In the genomic region with DNA sequence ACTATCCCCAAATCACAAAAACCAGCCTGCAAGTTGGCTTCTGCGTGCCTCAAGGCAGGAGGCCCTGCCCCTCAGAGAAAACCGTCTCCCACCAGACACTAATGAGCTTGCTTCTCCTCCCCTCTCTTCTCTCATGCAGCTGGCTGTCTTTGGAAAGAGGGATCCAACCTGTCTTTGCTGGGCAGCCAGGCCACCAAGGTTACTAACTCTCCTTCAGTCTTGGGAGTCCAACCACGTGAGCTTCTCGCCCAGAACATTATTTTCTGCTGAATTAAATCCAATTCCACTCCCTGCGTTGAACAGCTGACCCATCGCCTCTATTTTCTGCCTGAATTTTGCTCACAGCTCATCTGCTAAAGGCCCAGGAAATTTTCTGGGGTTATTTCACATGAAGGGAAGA, we compare ENCODE assay signal across 32 cellular contexts.
"Had no signal": no experiment of that assay in that cellular context is flagged by ENCODE, and none has a peak within 500 bp of the region (broad histone marks: within the 10 kb centered on the region; RNA-seq: fewer than 3 reads in every experiment).

No MANE protein-coding gene starts in this region.

- H3K36me3 ChIP-seq: ascending aorta, brain microvascular endothelial cell, gastrocnemius medialis, WERI-Rb-1 had no signal

- ATAC-seq: activated CD4-positive, CD25-positive, alpha-beta regulatory T cell treated with anti-CD3 and anti-CD28 coated beads, Interleukin-2, amount 50 U/mL, for 24 hours; activated CD8-positive, alpha-beta memory T cell treated with anti-CD3 and anti-CD28 coated beads, Interleukin-2, amount 10 ng/mL, durations not matched to agents 7 days and 5 days; activated CD8-positive, alpha-beta T cell treated with anti-CD3 and anti-CD28 coated beads for 36 hours; activated naive CD4-positive, alpha-beta T cell treated with anti-CD3 and anti-CD28 coated beads, Interleukin-2, amount 50 U/mL, for 72 hours; activated T-cell treated with anti-CD3 and anti-CD28 coated beads, Interleukin-2, amount 50 U/mL, for 72 hours; esophagus mucosa; foreskin keratinocyte; gastrocnemius medialis; T-helper 17 cell had no signal

- H3K27ac ChIP-seq: ascending aorta, brain microvascular endothelial cell, coronary artery, dorsolateral prefrontal cortex, foreskin keratinocyte, gastrocnemius medialis, WERI-Rb-1 had no signal

- H3K9me3 Mint-ChIP-seq: activated CD8-positive, alpha-beta T cell treated with anti-CD3 and anti-CD28 coated beads for 36 hours; activated naive CD4-positive, alpha-beta T cell treated with anti-CD3 and anti-CD28 coated beads, Interleukin-2, amount 10 ng/mL, durations not matched to agents 7 days and 5 days; activated naive CD4-positive, alpha-beta T cell treated with anti-CD3 and anti-CD28 coated beads, Interleukin-2, amount 50 U/mL, for 72 hours; activated naive CD8-positive, alpha-beta T cell treated with anti-CD3 and anti-CD28 coated beads, Interleukin-2, amount 10 ng/mL, durations not matched to agents 7 days and 5 days; activated T-cell treated with anti-CD3 and anti-CD28 coated beads, Interleukin-2, amount 50 U/mL, for 72 hours; central memory CD8-positive, alpha-beta T cell; dendritic cell treated with granulocyte-macrophage colony-stimulating factor and Interleukin-4, amounts not matched to agents 40 ng/mL and 50 ng/mL, for 4 days; T-helper 2 cell treated with Interferon-gamma antibody and Interleukin-4, amounts not matched to agents 5 μg/mL and 100 μg/mL, for 36 hours had no signal

- H3K9me3 ChIP-seq: ascending aorta, gastrocnemius medialis had no signal

- DNase-seq: activated B cell treated with CpG ODN at 0.5 μM for 24 hours; activated CD4-positive, alpha-beta T cell treated with anti-CD3 and anti-CD28 coated beads for 48 hours; activated CD4-positive, alpha-beta T cell treated with anti-CD3 and anti-CD28 coated beads, Interleukin-2, amount 50 U/mL, for 1 hour; activated CD4-positive, alpha-beta T cell treated with anti-CD3 and anti-CD28 coated beads, Interleukin-2, amount 50 U/mL, for 48 hours; activated CD8-positive, alpha-beta memory T cell treated with anti-CD3 and anti-CD28 coated beads, Interleukin-2, amount 10 ng/mL, durations not matched to agents 7 days and 5 days; activated CD8-positive, alpha-beta memory T cell treated with anti-CD3 and anti-CD28 coated beads, Interleukin-2, amount 50 U/mL, for 4 hours; activated CD8-positive, alpha-beta T cell treated with anti-CD3 and anti-CD28 coated beads for 36 hours; activated gamma-delta T cell; activated naive CD4-positive, alpha-beta T cell; activated naive CD4-positive, alpha-beta T cell treated with anti-CD3 and anti-CD28 coated beads, Interleukin-2, amount 10 ng/mL, durations not matched to agents 7 days and 5 days; activated naive CD8-positive, alpha-beta T cell treated with anti-CD3 and anti-CD28 coated beads, Interleukin-2, amount 10 ng/mL, durations not matched to agents 7 days and 5 days; activated T-cell treated with anti-CD3 and anti-CD28 coated beads, Interleukin-2, amount 50 U/mL, for 1 hour; activated T-cell treated with anti-CD3 and anti-CD28 coated beads, Interleukin-2, amount 50 U/mL, for 72 hours; brain microvascular endothelial cell; dorsolateral prefrontal cortex; effector memory CD4-positive, alpha-beta T cell; endodermal cell; foreskin keratinocyte; gastrocnemius medialis; glutamatergic neuron; T-helper 1 cell; T-helper 17 cell; T1000; WERI-Rb-1 had no signal

- H3K4me3 ChIP-seq: ascending aorta, coronary artery, dorsolateral prefrontal cortex, gastrocnemius medialis had no signal

- H3K4me1 ChIP-seq: ascending aorta, foreskin keratinocyte, gastrocnemius medialis had no signal

- H3K4me1 Mint-ChIP-seq: activated B cell treated with CpG ODN at 0.5 μM for 24 hours; activated CD8-positive, alpha-beta memory T cell treated with anti-CD3 and anti-CD28 coated beads, Interleukin-2, amount 10 ng/mL, durations not matched to agents 7 days and 5 days; activated naive CD4-positive, alpha-beta T cell treated with anti-CD3 and anti-CD28 coated beads, Interleukin-2, amount 10 ng/mL, durations not matched to agents 7 days and 5 days; activated naive CD8-positive, alpha-beta T cell treated with anti-CD3 and anti-CD28 coated beads, Interleukin-2, amount 10 ng/mL, durations not matched to agents 7 days and 5 days; central memory CD8-positive, alpha-beta T cell; T-helper 17 cell had no signal

- H3K27me3 Mint-ChIP-seq: dendritic cell treated with granulocyte-macrophage colony-stimulating factor and Interleukin-4, amounts not matched to agents 40 ng/mL and 50 ng/mL, for 4 days had no signal

- H3K27me3 ChIP-seq: ascending aorta, brain microvascular endothelial cell, gastrocnemius medialis had no signal

- H3K4me3 Mint-ChIP-seq: activated B cell treated with CpG ODN at 0.5 μM for 24 hours; activated CD8-positive, alpha-beta memory T cell treated with anti-CD3 and anti-CD28 coated beads, Interleukin-2, amount 10 ng/mL, durations not matched to agents 7 days and 5 days; activated CD8-positive, alpha-beta T cell treated with anti-CD3 and anti-CD28 coated beads for 36 hours; activated naive CD4-positive, alpha-beta T cell treated with anti-CD3 and anti-CD28 coated beads, Interleukin-2, amount 10 ng/mL, durations not matched to agents 7 days and 5 days; activated naive CD8-positive, alpha-beta T cell treated with anti-CD3 and anti-CD28 coated beads, Interleukin-2, amount 10 ng/mL, durations not matched to agents 7 days and 5 days; activated T-cell treated with anti-CD3 and anti-CD28 coated beads, Interleukin-2, amount 50 U/mL, for 72 hours; central memory CD8-positive, alpha-beta T cell; dendritic cell treated with granulocyte-macrophage colony-stimulating factor and Interleukin-4, amounts not matched to agents 40 ng/mL and 50 ng/mL, for 4 days; endodermal cell; T-helper 17 cell; T-helper 2 cell treated with Interferon-gamma antibody and Interleukin-4, amounts not matched to agents 5 μg/mL and 100 μg/mL, for 36 hours had no signal

- H3K27ac Mint-ChIP-seq: activated B cell treated with CpG ODN at 0.5 μM for 24 hours; activated CD8-positive, alpha-beta memory T cell treated with anti-CD3 and anti-CD28 coated beads, Interleukin-2, amount 10 ng/mL, durations not matched to agents 7 days and 5 days; activated CD8-positive, alpha-beta T cell treated with anti-CD3 and anti-CD28 coated beads for 36 hours; activated naive CD4-positive, alpha-beta T cell treated with anti-CD3 and anti-CD28 coated beads, Interleukin-2, amount 10 ng/mL, durations not matched to agents 7 days and 5 days; activated naive CD4-positive, alpha-beta T cell treated with anti-CD3 and anti-CD28 coated beads, Interleukin-2, amount 50 U/mL, for 72 hours; activated naive CD8-positive, alpha-beta T cell treated with anti-CD3 and anti-CD28 coated beads, Interleukin-2, amount 10 ng/mL, durations not matched to agents 7 days and 5 days; activated T-cell treated with anti-CD3 and anti-CD28 coated beads, Interleukin-2, amount 50 U/mL, for 72 hours; dendritic cell treated with granulocyte-macrophage colony-stimulating factor and Interleukin-4, amounts not matched to agents 40 ng/mL and 50 ng/mL, for 4 days; endodermal cell; T-helper 17 cell; T-helper 2 cell treated with Interferon-gamma antibody and Interleukin-4, amounts not matched to agents 5 μg/mL and 100 μg/mL, for 36 hours had no signal

- H3K36me3 Mint-ChIP-seq: activated CD8-positive, alpha-beta memory T cell treated with anti-CD3 and anti-CD28 coated beads, Interleukin-2, amount 10 ng/mL, durations not matched to agents 7 days and 5 days; activated naive CD4-positive, alpha-beta T cell treated with anti-CD3 and anti-CD28 coated beads, Interleukin-2, amount 10 ng/mL, durations not matched to agents 7 days and 5 days; activated naive CD4-positive, alpha-beta T cell treated with anti-CD3 and anti-CD28 coated beads, Interleukin-2, amount 50 U/mL, for 72 hours; activated naive CD8-positive, alpha-beta T cell treated with anti-CD3 and anti-CD28 coated beads, Interleukin-2, amount 10 ng/mL, durations not matched to agents 7 days and 5 days had no signal
